Comparison of ENCODE assay signal across 2 cellular contexts in genomic region chr7:31373337-31374289, GRCh38.
TF ChIP-seq lines count a peak whose summit lies in the region.

No MANE protein-coding gene starts in this region.

TF ChIP-seq in endothelial cell of umbilical vein, 7 proteins besides CTCF, POLR2A, EP300 and RAD21 (continued from another document):
- TF ChIP-seq, protein P1, sequence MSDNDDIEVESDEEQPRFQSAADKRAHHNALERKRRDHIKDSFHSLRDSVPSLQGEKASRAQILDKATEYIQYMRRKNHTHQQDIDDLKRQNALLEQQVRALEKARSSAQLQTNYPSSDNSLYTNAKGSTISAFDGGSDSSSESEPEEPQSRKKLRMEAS (IDR thresholded peaks at IDR 0.05; ENCODE audit: insufficient read depth, insufficient read length): no peak
- TF ChIP-seq MYC (IDR thresholded peaks at IDR 0.05; ENCODE audit: low read depth, low read length): no peak
- TF ChIP-seq GATA2 (IDR thresholded peaks at IDR 0.05; ENCODE audit: insufficient read depth, insufficient read length, low read depth, low read length): no peak
- no peak for TF ChIP-seq EZH2 (IDR thresholded peaks at IDR 0.05; ENCODE audit: borderline replicate concordance, low read depth, low read length, severe bottlenecking)
TF ChIP-seq in endothelial cell of umbilical vein: peak in this region for 0.

TF ChIP-seq in neural cell, 6 proteins besides CTCF, POLR2A, EP300 and RAD21 (continued from another document):
- TF ChIP-seq, protein P2, sequence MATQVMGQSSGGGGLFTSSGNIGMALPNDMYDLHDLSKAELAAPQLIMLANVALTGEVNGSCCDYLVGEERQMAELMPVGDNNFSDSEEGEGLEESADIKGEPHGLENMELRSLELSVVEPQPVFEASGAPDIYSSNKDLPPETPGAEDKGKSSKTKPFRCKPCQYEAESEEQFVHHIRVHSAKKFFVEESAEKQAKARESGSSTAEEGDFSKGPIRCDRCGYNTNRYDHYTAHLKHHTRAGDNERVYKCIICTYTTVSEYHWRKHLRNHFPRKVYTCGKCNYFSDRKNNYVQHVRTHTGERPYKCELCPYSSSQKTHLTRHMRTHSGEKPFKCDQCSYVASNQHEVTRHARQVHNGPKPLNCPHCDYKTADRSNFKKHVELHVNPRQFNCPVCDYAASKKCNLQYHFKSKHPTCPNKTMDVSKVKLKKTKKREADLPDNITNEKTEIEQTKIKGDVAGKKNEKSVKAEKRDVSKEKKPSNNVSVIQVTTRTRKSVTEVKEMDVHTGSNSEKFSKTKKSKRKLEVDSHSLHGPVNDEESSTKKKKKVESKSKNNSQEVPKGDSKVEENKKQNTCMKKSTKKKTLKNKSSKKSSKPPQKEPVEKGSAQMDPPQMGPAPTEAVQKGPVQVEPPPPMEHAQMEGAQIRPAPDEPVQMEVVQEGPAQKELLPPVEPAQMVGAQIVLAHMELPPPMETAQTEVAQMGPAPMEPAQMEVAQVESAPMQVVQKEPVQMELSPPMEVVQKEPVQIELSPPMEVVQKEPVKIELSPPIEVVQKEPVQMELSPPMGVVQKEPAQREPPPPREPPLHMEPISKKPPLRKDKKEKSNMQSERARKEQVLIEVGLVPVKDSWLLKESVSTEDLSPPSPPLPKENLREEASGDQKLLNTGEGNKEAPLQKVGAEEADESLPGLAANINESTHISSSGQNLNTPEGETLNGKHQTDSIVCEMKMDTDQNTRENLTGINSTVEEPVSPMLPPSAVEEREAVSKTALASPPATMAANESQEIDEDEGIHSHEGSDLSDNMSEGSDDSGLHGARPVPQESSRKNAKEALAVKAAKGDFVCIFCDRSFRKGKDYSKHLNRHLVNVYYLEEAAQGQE (IDR thresholded peaks at IDR 0.05; ENCODE audit: borderline replicate concordance): no peak
- no peak for TF ChIP-seq TAF1 (IDR thresholded peaks at IDR 0.05; ENCODE audit: low read depth)
- TF ChIP-seq EZH2 (IDR thresholded peaks at IDR 0.05; ENCODE audit: borderline replicate concordance, insufficient read depth, low read length, poor library complexity, severe bottlenecking): no peak
- no peak for TF ChIP-seq SMC3 (conservative IDR thresholded peaks at IDR 0.05; ENCODE audit: poor library complexity)
- no peak for TF ChIP-seq POLR2AphosphoS5 (IDR thresholded peaks at IDR 0.05)
